Comparison of ENCODE assay signal across 18 cellular contexts in the genomic region with DNA sequence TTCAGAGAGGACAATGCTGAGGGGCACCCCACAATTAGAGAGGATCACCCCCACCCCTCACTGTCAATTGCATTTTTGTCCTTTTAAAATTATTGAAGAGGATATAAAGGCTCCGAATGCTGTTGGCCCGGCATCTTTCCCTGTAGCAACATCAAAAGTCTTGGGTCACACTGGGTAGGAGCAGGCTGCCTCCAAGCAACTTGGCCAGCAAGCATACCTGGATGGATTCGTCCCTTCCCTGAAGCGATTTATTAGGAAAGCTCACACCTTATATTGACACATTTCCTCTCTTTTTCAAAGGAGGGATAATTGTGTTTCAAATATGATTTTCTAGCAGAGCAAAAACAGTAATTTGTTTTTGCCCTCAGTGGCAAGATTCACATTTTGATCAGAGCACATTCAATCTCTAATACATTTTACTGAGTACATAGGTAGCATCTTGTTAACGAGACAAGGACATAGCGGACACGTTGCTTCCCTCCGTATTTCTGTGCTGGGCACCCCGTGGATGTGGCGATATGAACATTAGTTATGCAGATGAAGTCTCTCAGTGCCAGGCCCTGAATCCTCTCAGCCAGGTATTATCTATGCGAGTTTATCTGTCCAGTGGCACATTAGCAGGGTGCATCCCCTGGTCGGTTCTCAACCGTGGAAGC.
DNase-seq lines count a peak whose midpoint lies in the region; TF ChIP-seq lines count a peak whose summit lies in the region.
"Had no signal": no experiment of that assay in that cellular context is flagged by ENCODE, and none has a peak within 500 bp of the region (broad histone marks: within the 10 kb centered on the region; RNA-seq: fewer than 3 reads in every experiment).

No MANE protein-coding gene starts in this region.

- WGBS in suprapubic skin = 75% methylated on average over 13 of the region's 13 CpGs

- H3K4me3 ChIP-seq in suprapubic skin = no peak overlapping the region
- H3K4me3 ChIP-seq: A549; BLaER1 treated with 17β-estradiol and CSF1 and Interleukin-3, amounts not matched to agents 10 nM and 100 nM; GM23338; Peyer's patch had no signal

- TF ChIP-seq POLR2A in suprapubic skin (IDR thresholded peaks at IDR 0.05) = no peak

- DNase-seq in suprapubic skin (ENCODE audit: low spot score in 2 of 2) (no peak), COLO829 (ENCODE audit: low spot score) (no peak), iPS-NIHi7 (ENCODE audit: extremely low spot score) (no peak)
- DNase-seq in stimulated activated CD8-positive, alpha-beta memory T cell treated with anti-CD3 and anti-CD28 coated beads, Interleukin-4, amount 100 ng/mL, for 48 hours = no peak
- DNase-seq: CD8-positive, alpha-beta memory T cell; DND-41; GF-D8; KG1; NCI-H1436 treated with DMSO at 0.1 percent for 48 hours; NCI-H510A treated with DMSO at 0.1 percent for 48 hours; Peyer's patch; SHP77 had no signal

- TF ChIP-seq CTCF in suprapubic skin (IDR thresholded peaks at IDR 0.05) = no peak

- TF ChIP-seq EP300 in suprapubic skin (IDR thresholded peaks at IDR 0.05) = no peak

- H3K27ac ChIP-seq in angular gyrus (ENCODE audit: low read depth, low read length) (peak overlapping the region; percentile 93), cingulate gyrus (ENCODE audit: low read depth, low read length) (peak overlapping the region; percentile 96), layer of hippocampus (ENCODE audit: low read depth, low read length) (peak overlapping the region; percentile 84), suprapubic skin (peak overlapping the region; percentile 3)
- H3K27ac ChIP-seq: A549; BLaER1 treated with 17β-estradiol and CSF1 and Interleukin-3, amounts not matched to agents 10 nM and 100 nM; Peyer's patch had no signal

- no peaks in the 10 kb centered on the region for H3K27me3 ChIP-seq in layer of hippocampus (ENCODE audit: control insufficient read depth, insufficient read depth, low read length)
- no peaks in the 10 kb centered on the region for H3K27me3 ChIP-seq in suprapubic skin
- H3K27me3 ChIP-seq: BLaER1 treated with 17β-estradiol and CSF1 and Interleukin-3, amounts not matched to agents 10 nM and 100 nM; Peyer's patch had no signal

- no peaks in the 10 kb centered on the region for H3K4me1 ChIP-seq in suprapubic skin
- H3K4me1 ChIP-seq: BLaER1 treated with 17β-estradiol and CSF1 and Interleukin-3, amounts not matched to agents 10 nM and 100 nM; Peyer's patch had no signal

- H3K36me3 ChIP-seq in suprapubic skin = no peaks in the 10 kb centered on the region
- H3K36me3 ChIP-seq: BLaER1 treated with 17β-estradiol and CSF1 and Interleukin-3, amounts not matched to agents 10 nM and 100 nM; Peyer's patch had no signal

- no peaks in the 10 kb centered on the region for H3K9me3 ChIP-seq in suprapubic skin
- H3K9me3 ChIP-seq: A549; BLaER1 treated with 17β-estradiol and CSF1 and Interleukin-3, amounts not matched to agents 10 nM and 100 nM; Peyer's patch had no signal

Comparison
In these comparisons a context has a peak if more than half of its experiments do, and no peak if none do; other contexts are left out.
1. H3K27ac ChIP-seq: peak in every context shown above with its lines; median percentile 96 in cingulate gyrus; 93 in angular gyrus; 84 in layer of hippocampus; 3 in suprapubic skin.